Comparison of ENCODE assay signal across 35 cellular contexts in genomic region chr2:123687064-123687463, GRCh38.
"Had no signal": no experiment of that assay in that cellular context is flagged by ENCODE, and none has a peak within 500 bp of the region (broad histone marks: within the 10 kb centered on the region; RNA-seq: fewer than 3 reads in every experiment).

No MANE protein-coding gene starts in this region.

- H3K4me2 ChIP-seq: KMS-11 had no signal

- H3K27me3 ChIP-seq: MG63 had no signal

- H3K9me3 ChIP-seq: MG63 had no signal

- H3K9ac ChIP-seq: KMS-11 had no signal

- H3K36me3 ChIP-seq: MG63 had no signal

- H3K4me3 ChIP-seq: MG63 had no signal

- H3K27ac ChIP-seq: KMS-11 had no signal

- DNase-seq: Karpas-422, Kasumi-1, KBM-7, KG1, MM.1S, MV-4-11, NCI-H1048, NCI-H1092, NCI-H1092 treated with DMSO at 0.1 percent for 48 hours, NCI-H1105, NCI-H1105 treated with DMSO at 0.1 percent for 48 hours, NCI-H1417, NCI-H1417 treated with DMSO at 0.1 percent for 48 hours, NCI-H1436, NCI-H1436 treated with DMSO at 0.1 percent for 48 hours, NCI-H146, NCI-H1694, NCI-H1694 treated with DMSO at 0.1 percent for 48 hours, NCI-H187, NCI-H187 treated with DMSO at 0.1 percent for 48 hours, NCI-H1930, NCI-H2029, NCI-H2029 treated with DMSO at 0.1 percent for 48 hours, NCI-H2081, NCI-H2081 treated with DMSO at 0.1 percent for 48 hours, NCI-H2107, NCI-H2171, NCI-H2171 treated with DMSO at 0.1 percent for 48 hours, NCI-H2227 treated with DMSO at 0.1 percent for 48 hours, NCI-H226, NCI-H345, NCI-H446, NCI-H446 treated with DMSO at 0.1 percent for 48 hours had no signal
